In genomic region chr21:42568377-42568776, GRCh38 we compare ENCODE assay signal across 31 cellular contexts. TPM values are rescaled to one million over a fixed set of nuclear protein-coding genes. Genes with fewer than 3 reads are reported as not detected.
DNase-seq lines count a peak whose midpoint lies in the region; ATAC-seq, FAIRE-seq and TF ChIP-seq lines count a peak whose summit lies in the region.
"Had no signal": no experiment of that assay in that cellular context is flagged by ENCODE, and none has a peak within 500 bp of the region (broad histone marks: within the 10 kb centered on the region; RNA-seq: fewer than 3 reads in every experiment).

No MANE protein-coding gene starts in this region.

- no peak overlapping the region for H3K9ac ChIP-seq in PC-3 (ENCODE audit: low read length)

- H3K27ac Mint-ChIP-seq in activated naive CD8-positive, alpha-beta T cell treated with anti-CD3 and anti-CD28 coated beads, Interleukin-2, amount 10 ng/mL, durations not matched to agents 7 days and 5 days, result no peak overlapping the region
- H3K27ac Mint-ChIP-seq in activated naive CD8-positive, alpha-beta T cell treated with anti-CD3 and anti-CD28 coated beads, Interleukin-2, amount 50 U/mL, for 24 hours, result no peak overlapping the region
- H3K27ac Mint-ChIP-seq: activated naive CD4-positive, alpha-beta T cell treated with anti-CD3 and anti-CD28 coated beads for 36 hours; B cell; effector memory CD8-positive, alpha-beta T cell had no signal

- H3K4me3 Mint-ChIP-seq in activated naive CD8-positive, alpha-beta T cell treated with anti-CD3 and anti-CD28 coated beads, Interleukin-2, amount 10 ng/mL, durations not matched to agents 7 days and 5 days, result no peak overlapping the region
- no peak overlapping the region for H3K4me3 Mint-ChIP-seq in activated naive CD8-positive, alpha-beta T cell treated with anti-CD3 and anti-CD28 coated beads, Interleukin-2, amount 50 U/mL, for 24 hours
- H3K4me3 Mint-ChIP-seq: activated naive CD4-positive, alpha-beta T cell treated with anti-CD3 and anti-CD28 coated beads for 36 hours; B cell; effector memory CD8-positive, alpha-beta T cell; memory B cell; neural crest cell had no signal

- CTCF ChIA-PET in PC-3 (lab: Charles Lee), result no interaction called here

- H3K9me3 ChIP-seq in body of pancreas (no peaks in the 10 kb centered on the region), sigmoid colon (no peaks in the 10 kb centered on the region), PC-3 (ENCODE audit: low read length) (no peaks in the 10 kb centered on the region)
- H3K9me3 ChIP-seq: colonic mucosa, heart left ventricle, SJSA1 had no signal

- no peaks in the 10 kb centered on the region for H3K9me3 Mint-ChIP-seq in activated naive CD8-positive, alpha-beta T cell treated with anti-CD3 and anti-CD28 coated beads, Interleukin-2, amount 10 ng/mL, durations not matched to agents 7 days and 5 days
- H3K9me3 Mint-ChIP-seq in activated naive CD8-positive, alpha-beta T cell treated with anti-CD3 and anti-CD28 coated beads, Interleukin-2, amount 50 U/mL, for 24 hours, result no peaks in the 10 kb centered on the region
- H3K9me3 Mint-ChIP-seq: activated naive CD4-positive, alpha-beta T cell treated with anti-CD3 and anti-CD28 coated beads for 36 hours; effector memory CD8-positive, alpha-beta T cell; memory B cell; neural crest cell had no signal

- BruUV-seq in PC-3 (replicated peaks; lab: Mats Ljungman, UMichigan), result no TSS peak

- no peaks in the 10 kb centered on the region for H3F3A ChIP-seq in PC-3 (ENCODE audit: low read length, unreplicated experiment)

- no peak overlapping the region for H3K4me2 ChIP-seq in PC-3 (ENCODE audit: low read length)

- POLR2A ChIA-PET in activated naive CD8-positive, alpha-beta T cell treated with anti-CD3 and anti-CD28 coated beads, Interleukin-2, amount 10 ng/mL, durations not matched to agents 7 days and 5 days (lab: Charles Lee), result no interaction called here
- POLR2A ChIA-PET in PC-3 (lab: Charles Lee; ENCODE audit: unreplicated experiment), result no interaction called here

- peaks cover 0 to 7% of the 10 kb centered on the region in 2 donors for H3K36me3 ChIP-seq in body of pancreas (replicated peaks in 1 of 2; ENCODE audit: insufficient read depth in 1 of 2, low read depth in 2 of 2)
- peaks cover 0 to 15% (median 0%) of the 10 kb centered on the region in 4 donors for H3K36me3 ChIP-seq in sigmoid colon
- H3K36me3 ChIP-seq in PC-3 (ENCODE audit: low read depth, low read length), result peaks cover 9% of the 10 kb centered on the region; the same call in 1 of the 2 replicates
- H3K36me3 ChIP-seq: SJSA1 had no signal

- TF ChIP-seq EP300 in sigmoid colon (IDR thresholded peaks at IDR 0.05), result no peak

- peaks cover 2% of the 10 kb centered on the region for H3K4me1 Mint-ChIP-seq in activated naive CD8-positive, alpha-beta T cell treated with anti-CD3 and anti-CD28 coated beads, Interleukin-2, amount 10 ng/mL, durations not matched to agents 7 days and 5 days
- no peaks in the 10 kb centered on the region for H3K4me1 Mint-ChIP-seq in activated naive CD8-positive, alpha-beta T cell treated with anti-CD3 and anti-CD28 coated beads, Interleukin-2, amount 50 U/mL, for 24 hours
- H3K4me1 Mint-ChIP-seq: B cell had no signal

- peak; percentile 14 for DNase-seq in activated naive CD8-positive, alpha-beta T cell treated with anti-CD3 and anti-CD28 coated beads, Interleukin-2, amount 10 ng/mL, durations not matched to agents 7 days and 5 days
- DNase-seq in activated naive CD8-positive, alpha-beta T cell treated with anti-CD3 and anti-CD28 coated beads, Interleukin-2, amount 50 U/mL, for 24 hours, result no peak
- peak; percentile 1 to 5 (median 4) for DNase-seq in body of pancreas
- peak; percentile 28 for DNase-seq in sigmoid colon
- DNase-seq in GM19239 (ENCODE audit: insufficient read length, low spot score), result no peak
- no peak for DNase-seq in NCI-H1417 (lab: John Stamatoyannopoulos, UW)
- DNase-seq in PC-3, result no peak
- DNase-seq: activated CD4-positive, alpha-beta T cell treated with anti-CD3 and anti-CD28 coated beads for 1 hour; activated naive CD4-positive, alpha-beta T cell treated with anti-CD3 and anti-CD28 coated beads for 36 hours; activated T-cell treated with anti-CD3 and anti-CD28 coated beads, Interleukin-2, amount 50 U/mL, for 48 hours; amygdala; colonic mucosa; effector memory CD8-positive, alpha-beta T cell; foreskin fibroblast; H7; Kasumi-1; MV-4-11; NCI-H146; NCI-H524 treated with DMSO at 0.1 percent for 48 hours; stimulated activated CD4-positive, alpha-beta T cell treated with anti-CD3 and anti-CD28 coated beads, Interleukin-12 subunit alpha, Interleukin-12 subunit beta, amount 100 ng/mL, for 4 hours; stimulated activated CD4-positive, alpha-beta T cell treated with anti-CD3 and anti-CD28 coated beads, Interleukin-4, amount 100 ng/mL, for 1 hour; T-helper 1 cell had no signal

- no peak overlapping the region for H2AFZ ChIP-seq in PC-3 (ENCODE audit: low read length)

- 96% methylated on average over 13 to 19 of the region's 19 CpGs for WGBS in body of pancreas, 2 donors
- 93 to 96% methylated on average over 19 of the region's 19 CpGs for WGBS in sigmoid colon, 2 donors

- intact Hi-C loops in body of pancreas (cut with DNase I) (no loop called here), sigmoid colon (cut with DNase I) (loop anchor here (10.0 kb wide), 1 partner anchor 46 kb away; no protein-coding TSS in a partner anchor), PC-3 (cut with micrococcal nuclease) (no loop called here)

- TF ChIP-seq CTCF in body of pancreas (IDR thresholded peaks at IDR 0.05) (no peak), sigmoid colon (IDR thresholded peaks at IDR 0.05) (no peak), PC-3 (conservative IDR thresholded peaks at IDR 0.05; ENCODE audit: low read depth, low read length) (no peak)

- TF ChIP-seq POLR2A in body of pancreas (IDR thresholded peaks at IDR 0.05) (no peak), sigmoid colon (IDR thresholded peaks at IDR 0.05) (no peak)

- no peaks in the 10 kb centered on the region for H3K9me2 ChIP-seq in PC-3 (replicated peaks; ENCODE audit: low read length)

- H3K27me3 ChIP-seq in body of pancreas (no peaks in the 10 kb centered on the region), sigmoid colon (no peaks in the 10 kb centered on the region), PC-3 (ENCODE audit: low read length) (no peaks in the 10 kb centered on the region)
- H3K27me3 ChIP-seq: colonic mucosa, heart left ventricle, SJSA1 had no signal

- H3K4me1 ChIP-seq in body of pancreas (no peaks in the 10 kb centered on the region), sigmoid colon (no peaks in the 10 kb centered on the region), PC-3 (ENCODE audit: insufficient read depth, low read length) (no peaks in the 10 kb centered on the region)
- H3K4me1 ChIP-seq: colonic mucosa, heart left ventricle, SJSA1 had no signal

- no peak overlapping the region for H3K27ac ChIP-seq in body of pancreas
- no peak overlapping the region for H3K27ac ChIP-seq in sigmoid colon
- H3K27ac ChIP-seq in PC-3 (ENCODE audit: low read length), result no peak overlapping the region
- H3K27ac ChIP-seq: colonic mucosa, heart left ventricle, SJSA1 had no signal

- peaks cover 11% of the 10 kb centered on the region for H3K36me3 Mint-ChIP-seq in activated naive CD8-positive, alpha-beta T cell treated with anti-CD3 and anti-CD28 coated beads, Interleukin-2, amount 10 ng/mL, durations not matched to agents 7 days and 5 days
- H3K36me3 Mint-ChIP-seq in activated naive CD8-positive, alpha-beta T cell treated with anti-CD3 and anti-CD28 coated beads, Interleukin-2, amount 50 U/mL, for 24 hours (ENCODE audit: low read depth), result peaks cover 8% of the 10 kb centered on the region

- no peaks in the 10 kb centered on the region for H3K27me3 Mint-ChIP-seq in activated naive CD8-positive, alpha-beta T cell treated with anti-CD3 and anti-CD28 coated beads, Interleukin-2, amount 10 ng/mL, durations not matched to agents 7 days and 5 days
- no peaks in the 10 kb centered on the region for H3K27me3 Mint-ChIP-seq in activated naive CD8-positive, alpha-beta T cell treated with anti-CD3 and anti-CD28 coated beads, Interleukin-2, amount 50 U/mL, for 24 hours
- H3K27me3 Mint-ChIP-seq: B cell; effector memory CD8-positive, alpha-beta T cell; memory B cell had no signal

- FAIRE-seq in GM19239 (lab: Jason Lieb, UNC), result no peak
- FAIRE-seq: bronchial epithelial cell, G401.6 had no signal

- H3K79me2 ChIP-seq in PC-3 (ENCODE audit: low read length), result no peaks in the 10 kb centered on the region

- H3K4me3 ChIP-seq in body of pancreas, result no peak overlapping the region
- H3K4me3 ChIP-seq in sigmoid colon, result no peak overlapping the region
- no peak overlapping the region for H3K4me3 ChIP-seq in PC-3 (ENCODE audit: low read length)
- H3K4me3 ChIP-seq: colonic mucosa, heart left ventricle, SJSA1 had no signal

- H4K20me1 ChIP-seq in PC-3 (ENCODE audit: low read length), result no peaks in the 10 kb centered on the region

- ATAC-seq in activated naive CD8-positive, alpha-beta T cell treated with anti-CD3 and anti-CD28 coated beads, Interleukin-2, amount 10 ng/mL, durations not matched to agents 7 days and 5 days (ENCODE audit: low read depth), result no peak
- no peak for ATAC-seq in activated naive CD8-positive, alpha-beta T cell treated with anti-CD3 and anti-CD28 coated beads, Interleukin-2, amount 50 U/mL, for 24 hours
- ATAC-seq in body of pancreas, result no peak
- ATAC-seq in PC-3, result no peak
- ATAC-seq: effector memory CD8-positive, alpha-beta T cell; esophagus mucosa; heart left ventricle; right cardiac atrium had no signal

RNA-seq across cellular contexts. Expression of gene SLC37A1, which starts 54.7 kb away (rescaled TPM):
- total RNA-seq in activated naive CD8-positive, alpha-beta T cell treated with anti-CD3 and anti-CD28 coated beads, Interleukin-2, amount 10 ng/mL, durations not matched to agents 7 days and 5 days, result 10 to 100 TPM; 24.7 to 25.4 TPM
- total RNA-seq in body of pancreas (10 to 100 TPM in 1 of 2 donors, 1 to 10 TPM in 1; 6.3 to 16.3 TPM), sigmoid colon (1 to 10 TPM; 2.3 to 7.8 (median 5.0) TPM), PC-3 (2014; rRNA removed) (34.2 and 38.3 TPM in 2 replicates)
- 10 to 100 TPM; 21.0 to 98.5 (median 31.2) TPM for polyA plus RNA-seq in sigmoid colon

Comparison
In these comparisons a context has a peak if more than half of its experiments do, and no peak if none do; other contexts are left out.
1. DNase-seq: peak in activated naive CD8-positive, alpha-beta T cell treated with anti-CD3 and anti-CD28 coated beads, Interleukin-2, amount 10 ng/mL, durations not matched to agents 7 days and 5 days (single experiment), body of pancreas (4 of 4) and sigmoid colon (single experiment); none in activated naive CD8-positive, alpha-beta T cell treated with anti-CD3 and anti-CD28 coated beads, Interleukin-2, amount 50 U/mL, for 24 hours (single experiment), GM19239 (single experiment), NCI-H1417 (0 of 3) and PC-3 (single experiment).